Comparison of ENCODE assay signal across 15 cellular contexts in the genomic region with DNA sequence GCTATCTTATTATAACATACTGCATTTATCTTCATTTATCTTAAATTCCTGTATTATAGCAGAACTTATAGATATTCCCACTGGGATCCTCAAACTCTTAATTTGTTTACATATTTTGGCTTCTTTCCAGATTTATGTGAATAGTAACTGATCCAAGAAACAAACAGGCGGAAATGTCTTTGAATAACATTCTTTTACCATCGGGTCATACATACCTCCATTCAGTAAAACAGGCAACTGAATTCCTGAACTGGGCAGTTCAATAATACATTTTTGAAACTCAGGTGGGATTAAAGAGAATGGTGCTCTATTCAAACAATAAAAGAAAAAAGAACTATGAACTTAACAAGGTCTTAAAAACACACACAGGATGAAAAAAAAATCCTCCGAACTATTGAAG.
DNase-seq lines count a peak whose midpoint lies in the region; ATAC-seq and TF ChIP-seq lines count a peak whose summit lies in the region.
"Had no signal": no experiment of that assay in that cellular context is flagged by ENCODE, and none has a peak within 500 bp of the region (broad histone marks: within the 10 kb centered on the region; RNA-seq: fewer than 3 reads in every experiment).

No MANE protein-coding gene starts in this region.

- POLR2A ChIA-PET in RWPE1 (lab: Yijun Ruan, JAX; ENCODE audit: low non-redundant PET): no interaction called here

- H2BK5ac ChIP-seq in H9 (ENCODE audit: insufficient read length, low read length): no peak overlapping the region

- no peak overlapping the region for H3K27ac Mint-ChIP-seq in H9
- H3K27ac Mint-ChIP-seq: activated naive CD4-positive, alpha-beta T cell treated with anti-CD3 and anti-CD28 coated beads, Interleukin-2, amount 50 U/mL, for 24 hours; CD4-positive, alpha-beta T cell; HFFc6; natural killer cell had no signal

- no peak overlapping the region for H3K9ac ChIP-seq in H9 (ENCODE audit: extremely low read depth, insufficient read length, low read length)

- H3K4me3 Mint-ChIP-seq in H9: no peak overlapping the region
- H3K4me3 Mint-ChIP-seq: activated naive CD4-positive, alpha-beta T cell treated with anti-CD3 and anti-CD28 coated beads, Interleukin-2, amount 50 U/mL, for 24 hours; CD4-positive, alpha-beta T cell; HFFc6; natural killer cell had no signal

- no peaks in the 10 kb centered on the region for H3K27me3 ChIP-seq in H9 (ENCODE audit: insufficient read depth, low read length)

- H3K4me1 Mint-ChIP-seq in H9: peaks cover 0 to 4% of the 10 kb centered on the region in 2 experiments; a peak in 2 of 4 replicates
- H3K4me1 Mint-ChIP-seq: activated naive CD4-positive, alpha-beta T cell treated with anti-CD3 and anti-CD28 coated beads, Interleukin-2, amount 50 U/mL, for 24 hours had no signal

- no peak overlapping the region for H2BK15ac ChIP-seq in H9 (ENCODE audit: low read depth, low read length)

- no peaks in the 10 kb centered on the region for H3K23me2 ChIP-seq in H9 (ENCODE audit: insufficient read length, low read depth, low read length, poor library complexity, severe bottlenecking)

- no peak overlapping the region for H3K18ac ChIP-seq in H9 (ENCODE audit: insufficient read length, low read depth, low read length)

- H3K79me2 ChIP-seq in H9 (ENCODE audit: insufficient read depth, low read length): no peaks in the 10 kb centered on the region

- peaks cover 0 to 3% of the 10 kb centered on the region in 2 experiments; a peak in 1 of 5 replicates for H3K9me3 Mint-ChIP-seq in H9
- H3K9me3 Mint-ChIP-seq: activated naive CD4-positive, alpha-beta T cell treated with anti-CD3 and anti-CD28 coated beads, Interleukin-2, amount 50 U/mL, for 24 hours; CD4-positive, alpha-beta T cell; HFFc6 had no signal

- H3K27ac ChIP-seq in RWPE1: no peak overlapping the region
- H3K27ac ChIP-seq in epithelial cell of prostate: peak overlapping the region; percentile 76
- no peak overlapping the region for H3K27ac ChIP-seq in H9 (ENCODE audit: insufficient read length, low read depth, low read length)

- no peak overlapping the region for H3K23ac ChIP-seq in H9 (ENCODE audit: insufficient read length, low read depth, low read length)

- H3K36me3 Mint-ChIP-seq in H9 (ENCODE audit: insufficient read depth in 1 of 3, low read depth in 3 of 3): 0 out of 7 replicates have a peak, but pooled peaks cover 0 to 3% (median 0%) of the 10 kb centered on the region in 3 experiments
- H3K36me3 Mint-ChIP-seq: activated naive CD4-positive, alpha-beta T cell treated with anti-CD3 and anti-CD28 coated beads, Interleukin-2, amount 50 U/mL, for 24 hours; natural killer cell had no signal

- DNase-seq in HCEC 1CT (peak; percentile 66), RWPE1 (ENCODE audit: low spot score) (peak; percentile 80), epithelial cell of prostate (ENCODE audit: low read depth, low spot score) (no peak), renal cortical epithelial cell (ENCODE audit: low read depth) (peak; percentile 72), H9 (no peak), Right ventricle myocardium inferior (ENCODE audit: missing footprints) (no peak), NCI-H2171 treated with DMSO at 0.1 percent for 48 hours (lab: John Stamatoyannopoulos, UW) (no peak)
- DNase-seq: CD4-positive, alpha-beta T cell; erythroblast; HFFc6; natural killer cell; right cardiac atrium; stimulated activated CD4-positive, alpha-beta T cell treated with anti-CD3 and anti-CD28 coated beads, Interleukin-2, amount 100 ng/mL, for 48 hours had no signal

- no peaks in the 10 kb centered on the region for H3K27me3 Mint-ChIP-seq in H9 (ENCODE audit: low read depth)
- H3K27me3 Mint-ChIP-seq: activated naive CD4-positive, alpha-beta T cell treated with anti-CD3 and anti-CD28 coated beads, Interleukin-2, amount 50 U/mL, for 24 hours; CD4-positive, alpha-beta T cell had no signal

- H4K5ac ChIP-seq in H9 (ENCODE audit: insufficient read length, low read depth, low read length): no peak overlapping the region

- H2AFZ ChIP-seq in H9 (ENCODE audit: low read length): no peak overlapping the region

- H4K8ac ChIP-seq in H9 (replicated peaks; ENCODE audit: insufficient read length, low read depth, low read length): no peak overlapping the region

- no peak overlapping the region for H2AK5ac ChIP-seq in H9 (ENCODE audit: insufficient read length, low read length)

- H3K56ac ChIP-seq in H9 (ENCODE audit: insufficient read length, low read depth, low read length): no peak overlapping the region

- no peaks in the 10 kb centered on the region for H3K79me1 ChIP-seq in H9 (ENCODE audit: insufficient read depth, low read depth, low read length, poor library complexity, severe bottlenecking)

- ATAC-seq in Right ventricle myocardium inferior: no peak
- ATAC-seq: GM12878, natural killer cell had no signal

- no CpG with 5 or more reads among the region's 3 CpGs for WGBS in H9 (ENCODE audit: extremely low coverage, insufficient read length, low lambda C conversion rate)

- no peak overlapping the region for H4K91ac ChIP-seq in H9 (ENCODE audit: insufficient read length, low read depth, low read length)

- no peak overlapping the region for H2BK120ac ChIP-seq in H9 (ENCODE audit: low read depth, low read length, poor library complexity, severe bottlenecking)

- H3K4me1 ChIP-seq in H9 (ENCODE audit: insufficient read depth, low read length): no peaks in the 10 kb centered on the region

- H3K14ac ChIP-seq in H9 (ENCODE audit: insufficient read depth, low read length): no peak overlapping the region

- no peak overlapping the region for H2BK12ac ChIP-seq in H9 (ENCODE audit: insufficient read length, low read depth, low read length)

- H3K4ac ChIP-seq in H9 (ENCODE audit: low read depth, low read length): no peak overlapping the region

- intact Hi-C loops in Right ventricle myocardium inferior (cut with DNase I): loop anchor here (10.0 kb wide), 1 partner anchor 831 kb away; no protein-coding TSS in a partner anchor

- TF ChIP-seq CTCF in RWPE1 (conservative IDR thresholded peaks at IDR 0.05; ENCODE audit: low read depth) (no peak), H9 (conservative IDR thresholded peaks at IDR 0.05) (no peak)

- no peak overlapping the region for H2BK20ac ChIP-seq in H9 (ENCODE audit: low read depth, low read length, poor library complexity, severe bottlenecking)

- H3K9me3 ChIP-seq in H9 (ENCODE audit: control insufficient read depth, low read depth, low read length): no peaks in the 10 kb centered on the region

- no peak overlapping the region for H3K4me2 ChIP-seq in H9 (ENCODE audit: insufficient read depth, insufficient read length, low read length)

- no peaks in the 10 kb centered on the region for H4K20me1 ChIP-seq in H9 (ENCODE audit: control insufficient read depth, insufficient read depth, insufficient read length)

- no peak overlapping the region for H3T11ph ChIP-seq in H9 (ENCODE audit: low read length)

- CTCF ChIA-PET in RWPE1 (lab: Yijun Ruan, JAX): interaction anchor here (0.6 kb wide), 1 partner anchor 1068 kb away, joined by 5 read pairs; no protein-coding TSS in a partner anchor

Comparison
In these comparisons a context has a peak if more than half of its experiments do, and no peak if none do; other contexts are left out.
1. DNase-seq: peak in HCEC 1CT (single experiment), RWPE1 (single experiment) and renal cortical epithelial cell (single experiment); none in epithelial cell of prostate (single experiment), H9 (single experiment), Right ventricle myocardium inferior (single experiment) and NCI-H2171 treated with DMSO at 0.1 percent for 48 hours (single experiment).